In genomic region chr10:14302035-14302434, GRCh38 we compare ENCODE assay signal across 1 cellular context.
TF ChIP-seq lines count a peak whose summit lies in the region.

No MANE protein-coding gene starts in this region.

TF ChIP-seq in IMR-90, 13 proteins besides CTCF, POLR2A, EP300 and RAD21 (continued from another document):
- TF ChIP-seq BHLHE40 (IDR thresholded peaks at IDR 0.05; ENCODE audit: low read depth, low read length): no peak
- no peak for TF ChIP-seq CHD1 (IDR thresholded peaks at IDR 0.05; ENCODE audit: low read depth, low read length)
- no peak for TF ChIP-seq MXI1 (IDR thresholded peaks at IDR 0.05; ENCODE audit: borderline replicate concordance, low read depth, low read length)
